ENCODE assay signal across 1 cellular context in genomic region chr1:234093741-234094140, GRCh38.
TF ChIP-seq lines count a peak whose summit lies in the region.

No MANE protein-coding gene starts in this region.

TF ChIP-seq in IMR-90, 13 proteins besides CTCF, POLR2A, EP300 and RAD21 (continued from another document):
- TF ChIP-seq NFE2L2 (IDR thresholded peaks at IDR 0.05; ENCODE audit: low read depth, low read length) (no peak), MAZ (IDR thresholded peaks at IDR 0.05; ENCODE audit: borderline replicate concordance, low read depth, low read length) (no peak), FOS (IDR thresholded peaks at IDR 0.05; ENCODE audit: low read depth, low read length) (no peak), USF2 (IDR thresholded peaks at IDR 0.05; ENCODE audit: low read depth, low read length) (no peak), RFX5 (IDR thresholded peaks at IDR 0.05; ENCODE audit: low read depth, low read length) (no peak)
